In the genomic region with DNA sequence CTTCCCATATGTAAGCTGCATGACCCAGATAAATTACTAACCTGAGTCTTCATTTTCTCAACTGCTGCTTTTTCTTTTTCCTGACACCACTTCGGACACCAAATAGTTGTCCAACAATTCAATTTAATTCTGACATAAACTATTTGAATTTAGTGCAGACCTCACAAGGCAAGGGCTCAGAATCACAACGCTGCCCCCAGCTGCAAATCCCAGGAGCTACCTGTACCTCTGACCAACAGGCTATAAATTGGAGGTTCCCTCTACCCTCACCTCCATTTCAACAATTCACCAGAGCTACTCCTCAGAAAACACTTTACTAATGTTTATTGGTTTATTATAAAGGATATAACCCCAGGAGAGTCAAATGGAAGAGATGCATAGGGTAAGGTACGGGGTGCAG, we compare ENCODE assay signal across 26 cellular contexts.
"Had no signal": no experiment of that assay in that cellular context is flagged by ENCODE, and none has a peak within 500 bp of the region (broad histone marks: within the 10 kb centered on the region; RNA-seq: fewer than 3 reads in every experiment).

No MANE protein-coding gene starts in this region.

- H3K27me3 Mint-ChIP-seq: natural killer cell treated with Interleukin-12 subunit alpha and Interleukin-12 subunit beta and Interleukin-15 and Interleukin-18, amount 100 ng/mL, for 72 hours; stimulated activated naive B cell treated with anti-CD40 and anti-IgM and Interleukin-4, amounts not matched to agents 10 μg/mL and 1 μg/mL and 100 μg/mL, for 72 hours had no signal

- H3K9me3 Mint-ChIP-seq: natural killer cell treated with Interleukin-12 subunit alpha and Interleukin-12 subunit beta and Interleukin-15 and Interleukin-18, amount 100 ng/mL, for 72 hours had no signal

- H3K4me1 ChIP-seq: left ventricle myocardium inferior, prostate gland, stomach, testis, thyroid gland, transverse colon, upper lobe of right lung, uterus had no signal

- H3K36me3 Mint-ChIP-seq: mesothelial cell of epicardium; naive thymus-derived CD4-positive, alpha-beta T cell; natural killer cell treated with Interleukin-12 subunit alpha and Interleukin-12 subunit beta and Interleukin-15 and Interleukin-18, amount 100 ng/mL, for 72 hours; stimulated activated naive B cell treated with anti-CD40 and anti-IgM and Interleukin-4, amounts not matched to agents 10 μg/mL and 1 μg/mL and 100 μg/mL, for 72 hours had no signal

- DNase-seq: hypothalamus; islet precursor cell; left ventricle myocardium inferior; mesendoderm; naive thymus-derived CD4-positive, alpha-beta T cell; ovary; retina; right cardiac atrium; stimulated activated CD4-positive, alpha-beta T cell treated with anti-CD3 and anti-CD28 coated beads, Interleukin-12 subunit alpha, Interleukin-12 subunit beta, amount 100 ng/mL, for 4 hours; stimulated activated CD4-positive, alpha-beta T cell treated with anti-CD3 and anti-CD28 coated beads, Interleukin-15, amount 100 ng/mL, for 24 hours; stimulated activated CD4-positive, alpha-beta T cell treated with anti-CD3 and anti-CD28 coated beads, Interleukin-2, amount 100 ng/mL, for 24 hours; stimulated activated CD4-positive, alpha-beta T cell treated with anti-CD3 and anti-CD28 coated beads, Interleukin-4, amount 100 ng/mL, for 1 hour; stimulated activated naive B cell treated with anti-CD40 and anti-IgM and Interleukin-4, amounts not matched to agents 10 μg/mL and 1 μg/mL and 100 μg/mL, for 72 hours; stimulated activated naive CD8-positive, alpha-beta T cell treated with anti-CD3 and anti-CD28 coated beads, Interleukin-15, Interleukin-2, amounts not matched to agents 100 U/mL and 50 U/mL, for 24 hours; stomach; testis; thyroid gland; transverse colon; upper lobe of right lung; uterus had no signal

- H3K27me3 ChIP-seq: ovary, stomach, testis, thyroid gland, transverse colon, upper lobe of right lung, uterus had no signal

- ATAC-seq: naive thymus-derived CD4-positive, alpha-beta T cell; natural killer cell treated with Interleukin-12 subunit alpha and Interleukin-12 subunit beta and Interleukin-15 and Interleukin-18, amount 100 ng/mL, for 72 hours; right cardiac atrium; sciatic nerve; stimulated activated naive B cell treated with anti-CD40 and anti-IgM and Interleukin-4, amounts not matched to agents 10 μg/mL and 1 μg/mL and 100 μg/mL, for 72 hours; stimulated activated naive CD8-positive, alpha-beta T cell treated with anti-CD3 and anti-CD28 coated beads, Interleukin-15, Interleukin-2, amounts not matched to agents 100 U/mL and 50 U/mL, for 24 hours; upper lobe of right lung had no signal

- H3K4me1 Mint-ChIP-seq: naive thymus-derived CD4-positive, alpha-beta T cell; stimulated activated naive B cell treated with anti-CD40 and anti-IgM and Interleukin-4, amounts not matched to agents 10 μg/mL and 1 μg/mL and 100 μg/mL, for 72 hours had no signal

- H3K27ac Mint-ChIP-seq: mesothelial cell of epicardium; naive thymus-derived CD4-positive, alpha-beta T cell; natural killer cell treated with Interleukin-12 subunit alpha and Interleukin-12 subunit beta and Interleukin-15 and Interleukin-18, amount 100 ng/mL, for 72 hours; stimulated activated naive B cell treated with anti-CD40 and anti-IgM and Interleukin-4, amounts not matched to agents 10 μg/mL and 1 μg/mL and 100 μg/mL, for 72 hours had no signal

- H3K4me3 ChIP-seq: left ventricle myocardium inferior, lung, ovary, prostate gland, skin epidermis, stomach, testis, thyroid gland, transverse colon, upper lobe of right lung, uterus had no signal

- H3K9me3 ChIP-seq: ovary, prostate gland, testis, thyroid gland, transverse colon, upper lobe of right lung, uterus had no signal

- H3K27ac ChIP-seq: left ventricle myocardium inferior, ovary, prostate gland, skin epidermis, stomach, testis, thyroid gland, transverse colon, upper lobe of right lung, uterus had no signal

- H3K36me3 ChIP-seq: left ventricle myocardium inferior, ovary, prostate gland, stomach, thyroid gland, transverse colon, upper lobe of right lung, uterus had no signal

- H3K4me3 Mint-ChIP-seq: mesothelial cell of epicardium; naive thymus-derived CD4-positive, alpha-beta T cell; natural killer cell treated with Interleukin-12 subunit alpha and Interleukin-12 subunit beta and Interleukin-15 and Interleukin-18, amount 100 ng/mL, for 72 hours; stimulated activated naive B cell treated with anti-CD40 and anti-IgM and Interleukin-4, amounts not matched to agents 10 μg/mL and 1 μg/mL and 100 μg/mL, for 72 hours had no signal
